Comparison of ENCODE assay signal across 8 cellular contexts in genomic region chr3:53160660-53161344, GRCh38. TPM values are rescaled to one million over a fixed set of nuclear protein-coding genes. Genes with fewer than 3 reads are reported as not detected.
DNase-seq lines count a peak whose midpoint lies in the region; FAIRE-seq and TF ChIP-seq lines count a peak whose summit lies in the region.

Gene PRKCD (plus strand): TSS chr3:53161209. CDS start chr3:53178423, 17,214 bp downstream.

- peaks cover 4% of the 10 kb centered on the region; the same call in 1 of the 2 replicates for H3K4me1 ChIP-seq in GM23248 (ENCODE audit: insufficient read depth)
- H3K4me1 ChIP-seq in astrocyte (ENCODE audit: insufficient read depth, low read length): peaks cover 16% of the 10 kb centered on the region
- peaks cover 40% of the 10 kb centered on the region for H3K4me1 ChIP-seq in hepatocyte (ENCODE audit: insufficient read depth)

- H3K27me3 ChIP-seq in GM23248 (replicated peaks; ENCODE audit: insufficient read depth): no peaks in the 10 kb centered on the region
- H3K27me3 ChIP-seq in astrocyte (ENCODE audit: insufficient read depth, low read length): peaks cover 9% of the 10 kb centered on the region
- no peaks in the 10 kb centered on the region for H3K27me3 ChIP-seq in hepatocyte

- H3K4me3 Mint-ChIP-seq in T-helper 2 cell treated with Interferon-gamma antibody and Interleukin-4, amounts not matched to agents 5 μg/mL and 100 μg/mL, for 36 hours: peak within 1 kb of the TSS; percentile 89
- H3K4me3 Mint-ChIP-seq in astrocyte (ENCODE audit: unreplicated experiment): peak within 1 kb of the TSS; percentile 94

- no peaks in the 10 kb centered on the region for H3K36me3 ChIP-seq in GM23248 (ENCODE audit: low read depth)
- H3K36me3 ChIP-seq in astrocyte (ENCODE audit: insufficient read depth, low read length): no peaks in the 10 kb centered on the region
- no peaks in the 10 kb centered on the region for H3K36me3 ChIP-seq in hepatocyte (replicated peaks; ENCODE audit: insufficient read depth, low read depth)

- H3K36me3 Mint-ChIP-seq in T-helper 2 cell treated with Interferon-gamma antibody and Interleukin-4, amounts not matched to agents 5 μg/mL and 100 μg/mL, for 36 hours (ENCODE audit: low read depth): no peaks in the 10 kb centered on the region
- H3K36me3 Mint-ChIP-seq in astrocyte (ENCODE audit: low read depth, unreplicated experiment): no peaks in the 10 kb centered on the region

- peaks cover 37% of the 10 kb centered on the region for H3K27me3 Mint-ChIP-seq in T-helper 2 cell treated with Interferon-gamma antibody and Interleukin-4, amounts not matched to agents 5 μg/mL and 100 μg/mL, for 36 hours (ENCODE audit: low read depth)
- peaks cover 32% of the 10 kb centered on the region for H3K27me3 Mint-ChIP-seq in astrocyte (ENCODE audit: low read depth, unreplicated experiment)

- peak; percentile 64 for DNase-seq in GM04503 (ENCODE audit: low read depth)
- DNase-seq in GM23248: peak; percentile 92
- peak; percentile 74 for DNase-seq in T-helper 2 cell treated with Interferon-gamma antibody and Interleukin-4, amounts not matched to agents 5 μg/mL and 100 μg/mL, for 36 hours (ENCODE audit: low spot score)
- peak; percentile 68 for DNase-seq in astrocyte (ENCODE audit: low read depth)
- peak; percentile 93 for DNase-seq in hepatocyte (ENCODE audit: low spot score)
- DNase-seq in retinal pigment epithelial cell (ENCODE audit: low read depth): peak; percentile 24
- no peak for DNase-seq in KG1 (lab: John Stamatoyannopoulos, UW)

- H3K9ac ChIP-seq in GM23248 (peak within 1 kb of the TSS; percentile 82), astrocyte (ENCODE audit: low read length) (peak within 1 kb of the TSS; percentile 85)

- no peak for FAIRE-seq in astrocyte (lab: Jason Lieb, UNC)

- 1 to 2% methylated on average over 36 to 43 of the region's 69 CpGs for WGBS in GM23248 (ENCODE audit: low coverage in 1 of 2, low lambda C conversion rate in 2 of 2, missing lambda C conversion rate in 2 of 2), 2 experiments
- WGBS in hepatocyte (ENCODE audit: low lambda C conversion rate, missing lambda C conversion rate): 2% methylated on average over 17 of the region's 69 CpGs

- peak within 1 kb of the TSS; percentile 93 for H3K4me2 ChIP-seq in GM23248 (ENCODE audit: unreplicated experiment)
- peak within 1 kb of the TSS; percentile 94 for H3K4me2 ChIP-seq in astrocyte (ENCODE audit: low read length)
- H3K4me2 ChIP-seq in hepatocyte: peak within 1 kb of the TSS; percentile 98

- H3K4me1 Mint-ChIP-seq in T-helper 2 cell treated with Interferon-gamma antibody and Interleukin-4, amounts not matched to agents 5 μg/mL and 100 μg/mL, for 36 hours (ENCODE audit: low read depth): peaks cover 25% of the 10 kb centered on the region
- peaks cover 17% of the 10 kb centered on the region for H3K4me1 Mint-ChIP-seq in astrocyte (ENCODE audit: low read depth, unreplicated experiment)

- peak within 1 kb of the TSS; percentile 82 for H3K27ac Mint-ChIP-seq in T-helper 2 cell treated with Interferon-gamma antibody and Interleukin-4, amounts not matched to agents 5 μg/mL and 100 μg/mL, for 36 hours
- peak within 1 kb of the TSS; percentile 80 for H3K27ac Mint-ChIP-seq in astrocyte (ENCODE audit: unreplicated experiment)

- in situ Hi-C loops in GM23248 (cut with MboI): no loop called here

- no peaks in the 10 kb centered on the region for H3F3A ChIP-seq in GM23248 (ENCODE audit: insufficient read depth)

- H3K4me3 ChIP-seq in GM23248 (peak within 1 kb of the TSS; percentile 87), astrocyte (ENCODE audit: insufficient read depth, low read depth, low read length) (peak within 1 kb of the TSS; percentile 80), hepatocyte (peak within 1 kb of the TSS; percentile 92), retinal pigment epithelial cell (ENCODE audit: low read length) (peak within 1 kb of the TSS; percentile 74)

- H4K20me1 ChIP-seq in GM23248 (ENCODE audit: insufficient read depth) (no peaks in the 10 kb centered on the region), astrocyte (ENCODE audit: insufficient read depth, low read length) (peaks cover 13% of the 10 kb centered on the region), hepatocyte (ENCODE audit: insufficient read depth, poor library complexity, severe bottlenecking) (peaks cover 4% of the 10 kb centered on the region)

- H2AFZ ChIP-seq in GM23248: peak within 1 kb of the TSS; percentile 89
- H2AFZ ChIP-seq in astrocyte (ENCODE audit: low read depth, low read length): peak within 1 kb of the TSS; percentile 94
- peak within 1 kb of the TSS; percentile 94 for H2AFZ ChIP-seq in hepatocyte

- TF ChIP-seq CTCF in LNCAP (IDR thresholded peaks at IDR 0.05) (0 out of 2 replicates have a peak, but pooled peaks have one; percentile 44), astrocyte (IDR thresholded peaks at IDR 0.05; ENCODE audit: insufficient read depth, low read depth, low read length) (no peak), hepatocyte (IDR thresholded peaks at IDR 0.05; ENCODE audit: poor library complexity) (peak; percentile 28), retinal pigment epithelial cell (conservative IDR thresholded peaks at IDR 0.05; ENCODE audit: low read depth, low read length) (peak; percentile 52)

- H3K9me3 Mint-ChIP-seq in T-helper 2 cell treated with Interferon-gamma antibody and Interleukin-4, amounts not matched to agents 5 μg/mL and 100 μg/mL, for 36 hours: no peaks in the 10 kb centered on the region
- peaks cover 2% of the 10 kb centered on the region for H3K9me3 Mint-ChIP-seq in astrocyte (ENCODE audit: unreplicated experiment)

- H3K27ac ChIP-seq in GM23248: no peak within 1 kb of the TSS
- peak within 1 kb of the TSS; percentile 19 for H3K27ac ChIP-seq in astrocyte (ENCODE audit: low read depth, low read length)
- H3K27ac ChIP-seq in hepatocyte: peak within 1 kb of the TSS; percentile 93

- no peaks in the 10 kb centered on the region for H3K79me2 ChIP-seq in GM23248 (ENCODE audit: insufficient read depth)
- H3K79me2 ChIP-seq in astrocyte (ENCODE audit: insufficient read depth, low read length): peaks cover 19% of the 10 kb centered on the region
- H3K79me2 ChIP-seq in hepatocyte: peaks cover 40% of the 10 kb centered on the region

- H3K9me3 ChIP-seq in GM23248 (ENCODE audit: low read depth) (no peaks in the 10 kb centered on the region), astrocyte (ENCODE audit: insufficient read depth, low read depth, low read length) (no peaks in the 10 kb centered on the region), hepatocyte (ENCODE audit: low read depth) (no peaks in the 10 kb centered on the region)

- H3K9me2 ChIP-seq in GM23248 (ENCODE audit: insufficient read depth): no peaks in the 10 kb centered on the region
- no peaks in the 10 kb centered on the region for H3K9me2 ChIP-seq in hepatocyte (replicated peaks; ENCODE audit: insufficient read depth)

RNA-seq across cellular contexts. Expression of gene PRKCD, which starts in this region (rescaled TPM):
- total RNA-seq in GM23248 (2014; rRNA removed; shearing (Covaris generic)): 1.8 and 2.5 TPM in 2 replicates
- 9.2 and 9.6 TPM in 2 replicates for polyA plus RNA-seq in GM23248 (2016; fragmentation: Nextera tagmentation; extraction: Ambion mirVana)
- 25.4 and 28.8 TPM in 2 replicates for total RNA-seq in astrocyte
- total RNA-seq in hepatocyte: 12.3 and 12.8 TPM in 2 replicates
- 18.6 and 23.6 TPM in 2 replicates for polyA plus RNA-seq in hepatocyte
